In genomic region chr17:15912416-15912955, GRCh38 we compare ENCODE assay signal across 2 cellular contexts.
A peak's percentile ranks its signal among the peaks of the same experiment; 100 is the strongest.
TF ChIP-seq lines count a peak whose summit lies in the region.

No MANE protein-coding gene starts in this region.

TF ChIP-seq in IMR-90, 13 proteins besides CTCF, POLR2A, EP300 and RAD21:
- no peak for TF ChIP-seq RCOR1 (IDR thresholded peaks at IDR 0.05; ENCODE audit: insufficient replicate concordance, low read length)
TF ChIP-seq in IMR-90: peak in this region for 0.

TF ChIP-seq in K562, 482 proteins besides CTCF, POLR2A, EP300 and RAD21 (continues in another document):
- TF ChIP-seq NUFIP1 (IDR thresholded peaks at IDR 0.05; ENCODE audit: partially characterized antibody) (no peak), KDM4B (IDR thresholded peaks at IDR 0.05; ENCODE audit: borderline replicate concordance in 2 of 2, low read depth in 1 of 2) (no peak), ZFP1 (CRISPR knock-in tag; IDR thresholded peaks at IDR 0.05) (no peak), CTBP1 (IDR thresholded peaks at IDR 0.05; ENCODE audit: borderline replicate concordance) (peak; percentile 70; the same call in 1 of the 2 replicates), SREBF2 (CRISPR knock-in tag; IDR thresholded peaks at IDR 0.05) (no peak), NR3C1 (CRISPR knock-in tag; IDR thresholded peaks at IDR 0.05) (no peak), TEAD4 (IDR thresholded peaks at IDR 0.05; ENCODE audit: low read length) (peak; percentile 17; the same call in 1 of the 2 replicates), TEAD4 (CRISPR knock-in tag; IDR thresholded peaks at IDR 0.05; ENCODE audit: borderline replicate concordance) (no peak), ZNF639 (CRISPR knock-in tag; conservative IDR thresholded peaks at IDR 0.05 in 1 of 2, IDR thresholded peaks at IDR 0.05 in 1 of 2) (no peak), IFI16 (CRISPR knock-in tag; IDR thresholded peaks at IDR 0.05) (no peak), ADNP (tag; IDR thresholded peaks at IDR 0.05) (no peak), SNRNP70 (optimal IDR thresholded peaks at IDR 0.05; ENCODE audit: low read depth, low read length) (no peak), PTTG1 (tag; IDR thresholded peaks at IDR 0.05; ENCODE audit: low read depth) (no peak), CBFA2T2 (conservative IDR thresholded peaks at IDR 0.05) (peak; percentile 38; the same call in 1 of the 2 replicates), ZNF384 (IDR thresholded peaks at IDR 0.05; ENCODE audit: low read depth, low read length) (no peak), PML (IDR thresholded peaks at IDR 0.05; ENCODE audit: low read length) (no peak), ZFP91 (CRISPR knock-in tag; IDR thresholded peaks at IDR 0.05) (no peak), PCBP1 (IDR thresholded peaks at IDR 0.05; ENCODE audit: low read depth, low read length, poor library complexity, severe bottlenecking) (no peak), ZEB2 (IDR thresholded peaks at IDR 0.05) (0 out of 2 replicates have a peak, but pooled peaks have one; percentile 25), ZBTB26 (CRISPR knock-in tag; IDR thresholded peaks at IDR 0.05) (no peak), U2AF2 (optimal IDR thresholded peaks at IDR 0.05; ENCODE audit: low read depth, low read length) (no peak), ARID3A (IDR thresholded peaks at IDR 0.05; ENCODE audit: borderline replicate concordance, low read depth, low read length) (no peak), PHF21A (IDR thresholded peaks at IDR 0.05; ENCODE audit: borderline replicate concordance, low read depth) (no peak), JUN (IDR thresholded peaks at IDR 0.05; ENCODE audit: borderline replicate concordance, low read depth, low read length) (no peak), JUN (CRISPR knock-in tag; IDR thresholded peaks at IDR 0.05; ENCODE audit: borderline replicate concordance) (no peak), NR0B1 (IDR thresholded peaks at IDR 0.05; ENCODE audit: partially characterized antibody) (no peak), ZNF518B (CRISPR knock-in tag; IDR thresholded peaks at IDR 0.05) (no peak), RERE (CRISPR knock-in tag; IDR thresholded peaks at IDR 0.05; ENCODE audit: borderline replicate concordance) (no peak), KDM5B (IDR thresholded peaks at IDR 0.05; ENCODE audit: insufficient replicate concordance, low read depth, low read length) (no peak), C11orf30 (IDR thresholded peaks at IDR 0.05; ENCODE audit: low read depth) (no peak), NCOA4 (IDR thresholded peaks at IDR 0.05; ENCODE audit: partially characterized antibody) (no peak), BHLHE40 (IDR thresholded peaks at IDR 0.05; ENCODE audit: low read length) (peak; percentile 72), MCM7 (IDR thresholded peaks at IDR 0.05) (no peak), RBFOX2 (IDR thresholded peaks at IDR 0.05; ENCODE audit: low read depth, low read length) (no peak), HDAC8 (tag; IDR thresholded peaks at IDR 0.05) (no peak), EGR1 (conservative IDR thresholded peaks at IDR 0.05) (no peak), NR2C2 (CRISPR knock-in tag; IDR thresholded peaks at IDR 0.05) (no peak), NR2C2 (tag; IDR thresholded peaks at IDR 0.05) (no peak), CXXC5 (CRISPR knock-in tag; IDR thresholded peaks at IDR 0.05) (peak; percentile 25; the same call in 1 of the 2 replicates), ZNF280B (CRISPR knock-in tag; IDR thresholded peaks at IDR 0.05) (no peak), TCF7 (IDR thresholded peaks at IDR 0.05; ENCODE audit: borderline replicate concordance) (no peak), ELF1 (tag; IDR thresholded peaks at IDR 0.05) (no peak), TCF15 (CRISPR knock-in tag; IDR thresholded peaks at IDR 0.05) (no peak), PHF8 (IDR thresholded peaks at IDR 0.05; ENCODE audit: borderline replicate concordance, low read length) (no peak), CBFA2T3 (IDR thresholded peaks at IDR 0.05) (peak; percentile 57), BRF1 (IDR thresholded peaks at IDR 0.05; ENCODE audit: borderline replicate concordance, extremely low read depth, insufficient read length) (no peak), POU5F1 (IDR thresholded peaks at IDR 0.05; ENCODE audit: borderline replicate concordance, low read depth, low read length, partially characterized antibody) (no peak), TAL1 (IDR thresholded peaks at IDR 0.05) (peak; percentile 26), MEIS2 (IDR thresholded peaks at IDR 0.05; ENCODE audit: partially characterized antibody) (peak; percentile 23), ZNF41 (CRISPR knock-in tag; conservative IDR thresholded peaks at IDR 0.05) (no peak), FOXJ3 (CRISPR knock-in tag; IDR thresholded peaks at IDR 0.05) (no peak), SPI1 (IDR thresholded peaks at IDR 0.05; ENCODE audit: borderline replicate concordance, low read depth, low read length) (peak; percentile 13; the same call in 1 of the 2 replicates)
